In genomic region chr4:174217273-174218126, GRCh38 we compare ENCODE assay signal across 8 cellular contexts.
DNase-seq lines count a peak whose midpoint lies in the region; ATAC-seq, FAIRE-seq and TF ChIP-seq lines count a peak whose summit lies in the region.

No MANE protein-coding gene starts in this region.

- no peak for TF ChIP-seq EP300 in A549 (IDR thresholded peaks at IDR 0.05)

- peaks cover 85% of the 10 kb centered on the region for H3K27me3 Mint-ChIP-seq in activated naive CD8-positive, alpha-beta T cell treated with anti-CD3 and anti-CD28 coated beads, Interleukin-2, amount 10 ng/mL, durations not matched to agents 7 days and 5 days
- peaks cover 91% of the 10 kb centered on the region for H3K27me3 Mint-ChIP-seq in stimulated activated naive CD8-positive, alpha-beta T cell treated with anti-CD3 and anti-CD28 coated beads, Interleukin-15, amount 100 ng/mL, for 72 hours

- no peak for TF ChIP-seq CTCF in A549 (IDR thresholded peaks at IDR 0.05)
- no peak for TF ChIP-seq CTCF in RWPE1 (conservative IDR thresholded peaks at IDR 0.05; ENCODE audit: low read depth)

- H3K9me3 Mint-ChIP-seq in activated naive CD8-positive, alpha-beta T cell treated with anti-CD3 and anti-CD28 coated beads, Interleukin-2, amount 10 ng/mL, durations not matched to agents 7 days and 5 days: no peaks in the 10 kb centered on the region
- H3K9me3 Mint-ChIP-seq in stimulated activated naive CD8-positive, alpha-beta T cell treated with anti-CD3 and anti-CD28 coated beads, Interleukin-15, amount 100 ng/mL, for 72 hours: no peaks in the 10 kb centered on the region

- no peaks in the 10 kb centered on the region for H3K9me3 ChIP-seq in A549

- no peak for DNase-seq in A549 (ENCODE audit: low read depth in 1 of 2, low spot score in 1 of 2)
- peak; percentile 8 for DNase-seq in H54 (ENCODE audit: insufficient read length, low spot score)
- DNase-seq in activated naive CD8-positive, alpha-beta T cell treated with anti-CD3 and anti-CD28 coated beads, Interleukin-2, amount 10 ng/mL, durations not matched to agents 7 days and 5 days: peak; percentile 51
- DNase-seq in stimulated activated naive CD8-positive, alpha-beta T cell treated with anti-CD3 and anti-CD28 coated beads, Interleukin-15, amount 100 ng/mL, for 72 hours: peak in 1 of 2 donors; percentile 18
- DNase-seq in RWPE1 (ENCODE audit: low spot score): no peak
- DNase-seq in CD1c-positive myeloid dendritic cell (ENCODE audit: extremely low spot score): no peak

- H3K4me2 ChIP-seq in A549: peak overlapping the region; percentile 78

- peak overlapping the region; percentile 43 for H3K4me3 ChIP-seq in A549
- H3K4me3 ChIP-seq in iPS-11a (ENCODE audit: low read depth, low read length): peak overlapping the region; percentile 8

- H3K27ac ChIP-seq in A549: peak overlapping the region; percentile 51 to 71
- H3K27ac ChIP-seq in RWPE1: no peak overlapping the region

- H3K36me3 Mint-ChIP-seq in activated naive CD8-positive, alpha-beta T cell treated with anti-CD3 and anti-CD28 coated beads, Interleukin-2, amount 10 ng/mL, durations not matched to agents 7 days and 5 days: no peaks in the 10 kb centered on the region

- H3K27ac Mint-ChIP-seq in activated naive CD8-positive, alpha-beta T cell treated with anti-CD3 and anti-CD28 coated beads, Interleukin-2, amount 10 ng/mL, durations not matched to agents 7 days and 5 days: no peak overlapping the region
- no peak overlapping the region for H3K27ac Mint-ChIP-seq in stimulated activated naive CD8-positive, alpha-beta T cell treated with anti-CD3 and anti-CD28 coated beads, Interleukin-15, amount 100 ng/mL, for 72 hours

- POLR2A ChIA-PET in A549 (lab: Yijun Ruan, JAX): no interaction called here
- POLR2A ChIA-PET in activated naive CD8-positive, alpha-beta T cell treated with anti-CD3 and anti-CD28 coated beads, Interleukin-2, amount 10 ng/mL, durations not matched to agents 7 days and 5 days (lab: Charles Lee): no interaction called here
- POLR2A ChIA-PET in RWPE1 (lab: Yijun Ruan, JAX; ENCODE audit: low non-redundant PET): no interaction called here

- peaks cover 29% of the 10 kb centered on the region for H3K4me1 Mint-ChIP-seq in activated naive CD8-positive, alpha-beta T cell treated with anti-CD3 and anti-CD28 coated beads, Interleukin-2, amount 10 ng/mL, durations not matched to agents 7 days and 5 days
- H3K4me1 Mint-ChIP-seq in stimulated activated naive CD8-positive, alpha-beta T cell treated with anti-CD3 and anti-CD28 coated beads, Interleukin-15, amount 100 ng/mL, for 72 hours: peaks cover 48% of the 10 kb centered on the region

- FAIRE-seq in A549 (lab: Jason Lieb, UNC) (no peak), H54 (lab: Jason Lieb, UNC) (no peak)

- TF ChIP-seq POLR2A in A549 (IDR thresholded peaks at IDR 0.05; ENCODE audit: low read length) (no peak), H54 (IDR thresholded peaks at IDR 0.05; ENCODE audit: low read depth, low read length) (no peak)

- 45% methylated on average over 22 of the region's 41 CpGs for WGBS in A549 (ENCODE audit: missing lambda C conversion rate)

- ATAC-seq in A549 (peak; percentile 62 to 80; a peak in 5 of 6 replicates), GM19463 (IDR thresholded peaks at IDR 0.05; ENCODE audit: unreplicated experiment) (no peak)
- peak; percentile 37 for ATAC-seq in activated naive CD8-positive, alpha-beta T cell treated with anti-CD3 and anti-CD28 coated beads, Interleukin-2, amount 10 ng/mL, durations not matched to agents 7 days and 5 days (ENCODE audit: low read depth)
- peak; percentile 54 for ATAC-seq in stimulated activated naive CD8-positive, alpha-beta T cell treated with anti-CD3 and anti-CD28 coated beads, Interleukin-15, amount 100 ng/mL, for 72 hours

- TF ChIP-seq RAD21 in A549 (conservative IDR thresholded peaks at IDR 0.05 in 1 of 2, IDR thresholded peaks at IDR 0.05 in 1 of 2): no peak

- CTCF ChIA-PET in A549 (lab: Yijun Ruan, JAX): interaction anchor here (0.8 kb wide), 1 partner anchor 13 kb away, joined by 3 read pairs; no protein-coding TSS in a partner anchor
- CTCF ChIA-PET in RWPE1 (lab: Yijun Ruan, JAX): no interaction called here

- peak overlapping the region; percentile 55 for H3K4me3 Mint-ChIP-seq in activated naive CD8-positive, alpha-beta T cell treated with anti-CD3 and anti-CD28 coated beads, Interleukin-2, amount 10 ng/mL, durations not matched to agents 7 days and 5 days
- peak overlapping the region; percentile 69 to 75 for H3K4me3 Mint-ChIP-seq in stimulated activated naive CD8-positive, alpha-beta T cell treated with anti-CD3 and anti-CD28 coated beads, Interleukin-15, amount 100 ng/mL, for 72 hours

- peaks cover 4% of the 10 kb centered on the region; the same call in 1 of the 3 replicates for H3K4me1 ChIP-seq in A549

TF ChIP-seq in A549, 52 proteins besides CTCF, POLR2A, EP300 and RAD21:
- TF ChIP-seq ZFP36 (IDR thresholded peaks at IDR 0.05; ENCODE audit: borderline replicate concordance, partially characterized antibody) (peak; percentile 34), FOSB (CRISPR knock-in tag; IDR thresholded peaks at IDR 0.05) (no peak)

Comparison
In these comparisons a context has a peak if more than half of its experiments do, and no peak if none do; other contexts are left out.
1. DNase-seq: peak in H54 (single experiment) and activated naive CD8-positive, alpha-beta T cell treated with anti-CD3 and anti-CD28 coated beads, Interleukin-2, amount 10 ng/mL, durations not matched to agents 7 days and 5 days (single experiment); none in A549 (0 of 2), RWPE1 (single experiment) and CD1c-positive myeloid dendritic cell (single experiment).